ENCODE assay signal across 19 cellular contexts in genomic region chr1:190453550-190453949, GRCh38. TPM values are rescaled to one million over a fixed set of nuclear protein-coding genes. Genes with fewer than 3 reads are reported as not detected.
DNase-seq lines count a peak whose midpoint lies in the region; ATAC-seq, FAIRE-seq and TF ChIP-seq lines count a peak whose summit lies in the region.
"Had no signal": no experiment of that assay in that cellular context is flagged by ENCODE, and none has a peak within 500 bp of the region (broad histone marks: within the 10 kb centered on the region; RNA-seq: fewer than 3 reads in every experiment).

No MANE protein-coding gene starts in this region.

- H3K27ac ChIP-seq in 22Rv1 (peak overlapping the region; percentile 80), GM23248 (no peak overlapping the region)
- H3K27ac ChIP-seq: cardiac muscle cell, sigmoid colon had no signal

- no peak for TF ChIP-seq POLR2A in H54 (IDR thresholded peaks at IDR 0.05; ENCODE audit: low read depth, low read length)

- H3K4me3 ChIP-seq in GM23248 = no peak overlapping the region
- H3K4me3 ChIP-seq: cardiac muscle cell, sigmoid colon had no signal

- DNase-seq in GM23248 (peak; percentile 1), NCI-H69 (lab: John Stamatoyannopoulos, UW) (peak; percentile 18), T-helper 2 cell (no peak), H54 (ENCODE audit: insufficient read length, low spot score) (no peak)
- DNase-seq: activated CD8-positive, alpha-beta T cell treated with anti-CD3 and anti-CD28 coated beads for 36 hours; activated T-cell treated with anti-CD3 and anti-CD28 coated beads, Interleukin-2, amount 50 U/mL, for 48 hours; Calu3; effector CD8-positive, alpha-beta T cell; left colon; NCI-H1092; sigmoid colon had no signal

- ATAC-seq in HG03520 (IDR thresholded peaks at IDR 0.05; ENCODE audit: unreplicated experiment) (no peak), HG03135 (IDR thresholded peaks at IDR 0.05; ENCODE audit: unreplicated experiment) (no peak)
- ATAC-seq: activated CD8-positive, alpha-beta T cell treated with anti-CD3 and anti-CD28 coated beads for 36 hours; activated naive CD4-positive, alpha-beta T cell treated with anti-CD3 and anti-CD28 coated beads, Interleukin-2, amount 50 U/mL, for 72 hours; HepG2; left colon had no signal

- H3K4me3 Mint-ChIP-seq in brain = no peak overlapping the region
- H3K4me3 Mint-ChIP-seq: activated CD8-positive, alpha-beta T cell treated with anti-CD3 and anti-CD28 coated beads for 36 hours had no signal

- peaks cover 3% of the 10 kb centered on the region for H3K9me3 ChIP-seq in GM23248 (ENCODE audit: low read depth)
- H3K9me3 ChIP-seq: sigmoid colon had no signal

- no peak overlapping the region for H3K27ac Mint-ChIP-seq in brain
- H3K27ac Mint-ChIP-seq: activated CD8-positive, alpha-beta T cell treated with anti-CD3 and anti-CD28 coated beads for 36 hours; activated naive CD4-positive, alpha-beta T cell treated with anti-CD3 and anti-CD28 coated beads, Interleukin-2, amount 50 U/mL, for 72 hours had no signal

- H3K36me3 Mint-ChIP-seq in brain = no peaks in the 10 kb centered on the region
- H3K36me3 Mint-ChIP-seq: activated naive CD4-positive, alpha-beta T cell treated with anti-CD3 and anti-CD28 coated beads, Interleukin-2, amount 50 U/mL, for 72 hours had no signal

- no peak overlapping the region for H2AFZ ChIP-seq in GM23248

- H3K27me3 Mint-ChIP-seq in brain = no peaks in the 10 kb centered on the region
- H3K27me3 Mint-ChIP-seq: activated CD8-positive, alpha-beta T cell treated with anti-CD3 and anti-CD28 coated beads for 36 hours had no signal

- no peaks in the 10 kb centered on the region for H3F3A ChIP-seq in GM23248 (ENCODE audit: insufficient read depth)

- peak; percentile 71 for TF ChIP-seq CTCF in 22Rv1 (IDR thresholded peaks at IDR 0.05)
- TF ChIP-seq CTCF in brain (conservative IDR thresholded peaks at IDR 0.05) = peak; percentile 36 to 50

- no peaks in the 10 kb centered on the region for H3K36me3 ChIP-seq in GM23248 (ENCODE audit: low read depth)
- H3K36me3 ChIP-seq: cardiac muscle cell, sigmoid colon had no signal

- H3K9ac ChIP-seq in GM23248 = no peak overlapping the region

- H3K27me3 ChIP-seq in GM23248 (replicated peaks; ENCODE audit: insufficient read depth) = no peaks in the 10 kb centered on the region
- H3K27me3 ChIP-seq: cardiac muscle cell, sigmoid colon had no signal

- no peak overlapping the region for H3K4me2 ChIP-seq in GM23248 (ENCODE audit: unreplicated experiment)

- FAIRE-seq in H54 (lab: Jason Lieb, UNC) = no peak
- FAIRE-seq: HepG2 had no signal

- in situ Hi-C loops in GM23248 (cut with MboI) = no loop called here

- H3K4me1 Mint-ChIP-seq in brain = no peaks in the 10 kb centered on the region

- no peaks in the 10 kb centered on the region for H3K79me2 ChIP-seq in GM23248 (ENCODE audit: insufficient read depth)

- H3K4me1 ChIP-seq in GM23248 (ENCODE audit: insufficient read depth) = no peaks in the 10 kb centered on the region
- H3K4me1 ChIP-seq: sigmoid colon had no signal

- no peaks in the 10 kb centered on the region for H3K9me3 Mint-ChIP-seq in brain
- H3K9me3 Mint-ChIP-seq: activated CD8-positive, alpha-beta T cell treated with anti-CD3 and anti-CD28 coated beads for 36 hours; activated naive CD4-positive, alpha-beta T cell treated with anti-CD3 and anti-CD28 coated beads, Interleukin-2, amount 50 U/mL, for 72 hours had no signal

- no peaks in the 10 kb centered on the region for H4K20me1 ChIP-seq in GM23248 (ENCODE audit: insufficient read depth)

- no peaks in the 10 kb centered on the region for H3K9me2 ChIP-seq in GM23248 (ENCODE audit: insufficient read depth)

RNA-seq across cellular contexts. Expression of gene BRINP3, which starts 24.1 kb away (rescaled TPM):
- not detected in 2 replicates for total RNA-seq in GM23248 (2014; rRNA removed; shearing (Covaris generic))
- not detected in 2 replicates for polyA plus RNA-seq in GM23248 (2016; fragmentation: Nextera tagmentation; extraction: Ambion mirVana)
- polyA plus RNA-seq in brain (ENCODE audit: insufficient read depth, low read depth, low replicate concordance) = 3.8 TPM
- total RNA-seq: activated CD8-positive, alpha-beta T cell treated with anti-CD3 and anti-CD28 coated beads for 36 hours; activated naive CD4-positive, alpha-beta T cell treated with anti-CD3 and anti-CD28 coated beads, Interleukin-2, amount 50 U/mL, for 72 hours; Calu3; HepG2; mononuclear cell had no signal
- polyA plus RNA-seq: HepG2 had no signal

Comparison
In these comparisons a context has a peak if more than half of its experiments do, and no peak if none do; other contexts are left out.
1. DNase-seq: peak in GM23248 (single experiment) and NCI-H69 (single experiment); none in T-helper 2 cell (0 of 5) and H54 (single experiment).